1 cellular context compared by ENCODE assay signal in genomic region chr12:111959518-111959917, GRCh38. TPM values are rescaled to one million over a fixed set of nuclear protein-coding genes. Genes with fewer than 3 reads are reported as not detected.
A peak's percentile ranks its signal among the peaks of the same experiment; 100 is the strongest.
TF ChIP-seq lines count a peak whose summit lies in the region.
"Not testable (repeated sequence)": the region's sequence is repeated elsewhere in the genome, so short reads cannot be mapped to it uniquely, and the experiment has no call there.

No MANE protein-coding gene starts in this region.

- H3K36me3 ChIP-seq in liver (ENCODE audit: control insufficient read depth in 4 of 4, insufficient read depth in 3 of 4, low read depth in 1 of 4, low read length in 3 of 4) = not testable (repeated sequence)

- not testable (repeated sequence) for H3K27me3 ChIP-seq in liver (ENCODE audit: control insufficient read depth in 4 of 4, insufficient read depth in 4 of 4, low read length in 3 of 4)

- not testable (repeated sequence) for H3K9ac ChIP-seq in liver (ENCODE audit: low read depth in 1 of 2, low read length in 2 of 2)

- H3K9me3 ChIP-seq in liver (ENCODE audit: control insufficient read depth in 4 of 4, low read length in 3 of 4) = not testable (repeated sequence)

- not testable (repeated sequence) for TF ChIP-seq CTCF in liver (IDR thresholded peaks at IDR 0.05; ENCODE audit: low read depth, low read length, missing input control)

- H3K4me1 ChIP-seq in liver (ENCODE audit: control insufficient read depth in 4 of 4, insufficient read depth in 4 of 4, low read length in 3 of 4) = not testable (repeated sequence)

- WGBS in liver = 45% methylated on average over 2 of the region's 2 CpGs

- H3K4me3 ChIP-seq in liver (ENCODE audit: low read depth in 1 of 3, low read length in 3 of 3) = not testable (repeated sequence)

- TF ChIP-seq RAD21 in liver (IDR thresholded peaks at IDR 0.05) = not testable (repeated sequence)

- not testable (repeated sequence) for H3K27ac ChIP-seq in liver (ENCODE audit: low read depth in 1 of 2, low read length in 2 of 2)

TF ChIP-seq in liver, 16 proteins besides CTCF, POLR2A, EP300 and RAD21:
- TF ChIP-seq HNF4A (conservative IDR thresholded peaks at IDR 0.05) = peak; percentile 51 to 54

RNA-seq across cellular contexts. Expression of gene TMEM116, which starts 53.4 kb away (rescaled TPM):
- total RNA-seq in liver = 10 to 100 TPM in 1 of 2 donors, 1 to 10 TPM in 1; 6.9 to 11.6 TPM
- polyA plus RNA-seq in liver = 1 to 10 TPM; 4.9 to 6.2 TPM

RNA-seq across cellular contexts. Expression of gene ERP29, which starts 53.7 kb away (rescaled TPM):
- 10 to 100 TPM; 35.6 to 52.1 TPM for total RNA-seq in liver
- polyA plus RNA-seq in liver = 100 to 1,000 TPM in 1 of 2 donors, 10 to 100 TPM in 1; 62.2 to 140 TPM
